ENCODE assay signal across 19 cellular contexts in genomic region chrX:111955916-111956315, GRCh38.
DNase-seq lines count a peak whose midpoint lies in the region; ATAC-seq, FAIRE-seq and TF ChIP-seq lines count a peak whose summit lies in the region.
"Had no signal": no experiment of that assay in that cellular context is flagged by ENCODE, and none has a peak within 500 bp of the region (broad histone marks: within the 10 kb centered on the region; RNA-seq: fewer than 3 reads in every experiment).

No MANE protein-coding gene starts in this region.

- H3K9me3 ChIP-seq in K562 (replicated peaks; ENCODE audit: control insufficient read depth, insufficient read depth, low read depth, low read length), result no peaks in the 10 kb centered on the region
- H3K9me3 ChIP-seq in tibial artery, result no peaks in the 10 kb centered on the region
- H3K9me3 ChIP-seq: BLaER1 had no signal

- no peak overlapping the region for H3K9ac ChIP-seq in K562 (ENCODE audit: insufficient read depth in 1 of 2, low read depth in 2 of 2, low read length in 2 of 2)
- H3K9ac ChIP-seq: BLaER1, KMS-11 had no signal

- no peak for FAIRE-seq in K562 (lab: Jason Lieb, UNC)
- FAIRE-seq: GM12891, GM18507, H1, HepG2 had no signal

- H3K27ac ChIP-seq in K562 (ENCODE audit: extremely low read depth, low read depth, low read length) (no peak overlapping the region), tibial artery (no peak overlapping the region)
- H3K27ac ChIP-seq: BLaER1, KMS-11 had no signal

- no TSS peak for BruUV-seq in K562 (replicated peaks; lab: Mats Ljungman, UMichigan)

- CTCF ChIA-PET in K562 (lab: Yijun Ruan, JAX; ENCODE audit: low intra/inter-chr PET ratio), result no interaction called here

- H3K4me1 ChIP-seq in K562 (replicated peaks in 1 of 2; ENCODE audit: control insufficient read depth in 2 of 2, insufficient read depth in 2 of 2, low read length in 2 of 2), result no peaks in the 10 kb centered on the region
- no peaks in the 10 kb centered on the region for H3K4me1 ChIP-seq in tibial artery
- H3K4me1 ChIP-seq: BLaER1 had no signal

- H3K36me3 ChIP-seq in K562 (ENCODE audit: control insufficient read depth, insufficient read depth, low read length), result no peaks in the 10 kb centered on the region
- H3K36me3 ChIP-seq in tibial artery, result no peaks in the 10 kb centered on the region
- H3K36me3 ChIP-seq: BLaER1 had no signal

- no peak for TF ChIP-seq EP300 in K562 (IDR thresholded peaks at IDR 0.05; ENCODE audit: low read length)

- ATAC-seq in K562 (no peak), GM19035 (IDR thresholded peaks at IDR 0.05; ENCODE audit: unreplicated experiment) (no peak)
- ATAC-seq: CD8-positive, alpha-beta T cell; HepG2 had no signal

- intact Hi-C loops in K562 (cut with micrococcal nuclease), result no loop called here
- intact Hi-C loops in tibial artery (cut with DNase I; ENCODE audit: low total_unique reads), result no loop called here

- in situ Hi-C loops in K562 (cut with MboI), result no loop called here

- H3K79me2 ChIP-seq in K562 (ENCODE audit: control insufficient read depth, insufficient read depth, low read length), result no peaks in the 10 kb centered on the region

- DNase-seq in NCI-H1436 (lab: John Stamatoyannopoulos, UW) (peak; percentile 0), NCI-H1436 treated with DMSO at 0.1 percent for 48 hours (lab: John Stamatoyannopoulos, UW) (no peak), NCI-H1092 (lab: John Stamatoyannopoulos, UW) (peak; percentile 71), NCI-H345 (lab: John Stamatoyannopoulos, UW) (peak; percentile 80), K562 (ENCODE audit: extremely low read depth in 1 of 4, low spot score in 3 of 4) (no peak), H4 (ENCODE audit: low spot score) (no peak), tibial artery (no peak)
- DNase-seq: CD8-positive, alpha-beta T cell; GF-D8; NCI-H1048; NCI-H526 treated with DMSO at 0.1 percent for 48 hours; SW 1271 had no signal

- H3K4me3 ChIP-seq in K562 (no peak overlapping the region), tibial artery (no peak overlapping the region)
- H3K4me3 ChIP-seq: BLaER1 had no signal

- no peak for TF ChIP-seq CTCF in K562 (IDR thresholded peaks at IDR 0.05 in 2 of 3, conservative IDR thresholded peaks at IDR 0.05 in 1 of 3; ENCODE audit: insufficient read depth in 2 of 3, low read depth in 1 of 3, low read length in 3 of 3)
- TF ChIP-seq CTCF in tibial artery (IDR thresholded peaks at IDR 0.05), result no peak

- WGBS in K562 (ENCODE audit: insufficient coverage, low coverage, missing lambda C conversion rate), result 4% methylated on average over 7 of the region's 7 CpGs

- H3K9me1 ChIP-seq in K562 (ENCODE audit: control insufficient read depth, insufficient read depth, low read length), result no peaks in the 10 kb centered on the region

- TF ChIP-seq POLR2A in K562 (conservative IDR thresholded peaks at IDR 0.05), result no peak

- H3K4me2 ChIP-seq in K562 (ENCODE audit: insufficient read depth, low read length), result no peak overlapping the region
- H3K4me2 ChIP-seq: BLaER1, KMS-11 had no signal

- H3K27me3 ChIP-seq in K562 (ENCODE audit: control insufficient read depth in 2 of 2, insufficient read depth in 2 of 2, low read length in 2 of 2), result no peaks in the 10 kb centered on the region
- no peaks in the 10 kb centered on the region for H3K27me3 ChIP-seq in tibial artery

- no peaks in the 10 kb centered on the region for H4K20me1 ChIP-seq in K562 (replicated peaks; ENCODE audit: control insufficient read depth, insufficient read depth, low read length)
- H4K20me1 ChIP-seq: BLaER1 had no signal

- no peak for TF ChIP-seq RAD21 in K562 (CRISPR knock-in tag; conservative IDR thresholded peaks at IDR 0.05 in 1 of 2, IDR thresholded peaks at IDR 0.05 in 1 of 2)

- H2AFZ ChIP-seq in K562 (ENCODE audit: low read depth, low read length), result no peak overlapping the region

- POLR2A ChIA-PET in K562 (lab: Yijun Ruan, JAX), result no interaction called here

TF ChIP-seq in K562, 482 proteins besides CTCF, POLR2A, EP300 and RAD21:
- TF ChIP-seq RBM14 (IDR thresholded peaks at IDR 0.05; ENCODE audit: borderline replicate concordance, insufficient read depth, low read depth, low read length) (no peak), BRCA1 (IDR thresholded peaks at IDR 0.05) (no peak), BRCA1 (CRISPR knock-in tag; IDR thresholded peaks at IDR 0.05) (no peak), SREBF2 (CRISPR knock-in tag; IDR thresholded peaks at IDR 0.05) (no peak), ZMIZ1 (IDR thresholded peaks at IDR 0.05; ENCODE audit: low read depth in 2 of 2, low read length in 2 of 2) (no peak), KDM4B (IDR thresholded peaks at IDR 0.05; ENCODE audit: borderline replicate concordance in 2 of 2, low read depth in 1 of 2) (no peak), HDAC1 (IDR thresholded peaks at IDR 0.05) (no peak), ATF1 (CRISPR knock-in tag; IDR thresholded peaks at IDR 0.05) (no peak), ATF1 (tag; IDR thresholded peaks at IDR 0.05) (no peak), NFIC (IDR thresholded peaks at IDR 0.05) (0 out of 2 replicates have a peak, but pooled peaks have one; percentile 20)

Comparison
In these comparisons a context has a peak if more than half of its experiments do, and no peak if none do; other contexts are left out.
1. DNase-seq: peak in NCI-H1436 (single experiment), NCI-H1092 (single experiment) and NCI-H345 (single experiment); none in NCI-H1436 treated with DMSO at 0.1 percent for 48 hours (single experiment), K562 (0 of 4), H4 (single experiment) and tibial artery (0 of 2).